ENCODE assay signal across 11 cellular contexts in the genomic region with DNA sequence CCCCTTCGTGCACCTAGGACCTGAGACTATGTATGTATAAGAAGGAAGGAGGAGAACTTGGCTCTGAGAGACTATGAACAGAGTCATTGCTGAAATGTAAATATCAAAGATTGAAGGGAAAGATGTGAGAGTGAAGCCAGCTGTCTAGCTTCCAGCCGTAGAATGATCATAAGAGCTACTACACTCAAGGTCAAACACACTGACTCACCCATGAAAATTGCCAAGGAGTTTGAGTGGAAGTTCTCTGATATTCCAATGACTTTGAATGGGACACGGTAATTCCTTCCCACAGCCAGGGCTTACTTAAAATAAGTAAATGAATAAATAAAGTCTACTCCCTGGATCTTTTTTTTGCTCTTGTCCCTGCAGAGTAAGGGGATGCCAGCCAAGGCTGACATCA.
DNase-seq lines count a peak whose midpoint lies in the region; ATAC-seq and TF ChIP-seq lines count a peak whose summit lies in the region.
"Had no signal": no experiment of that assay in that cellular context is flagged by ENCODE, and none has a peak within 500 bp of the region (broad histone marks: within the 10 kb centered on the region; RNA-seq: fewer than 3 reads in every experiment).

No MANE protein-coding gene starts in this region.

- H3K9me3 Mint-ChIP-seq in H9 = no peaks in the 10 kb centered on the region

- H3K27me3 ChIP-seq in GM23248 (replicated peaks; ENCODE audit: insufficient read depth) (no peaks in the 10 kb centered on the region), right cardiac atrium (ENCODE audit: control insufficient read depth, insufficient read depth) (no peaks in the 10 kb centered on the region), skeletal muscle satellite cell (ENCODE audit: control insufficient read depth, insufficient read depth, low read length) (no peaks in the 10 kb centered on the region), foreskin keratinocyte (no peaks in the 10 kb centered on the region), smooth muscle cell (ENCODE audit: low read depth) (no peaks in the 10 kb centered on the region), H9 (ENCODE audit: insufficient read depth, low read length) (no peaks in the 10 kb centered on the region)

- H3K4me3 Mint-ChIP-seq in H9 = no peak overlapping the region
- H3K4me3 Mint-ChIP-seq: activated naive CD8-positive, alpha-beta T cell had no signal

- H4K20me1 ChIP-seq in GM23248 (ENCODE audit: insufficient read depth) (no peaks in the 10 kb centered on the region), smooth muscle cell (ENCODE audit: low read depth) (peaks cover 40% of the 10 kb centered on the region), H9 (ENCODE audit: control insufficient read depth, insufficient read depth, insufficient read length) (no peaks in the 10 kb centered on the region)

- peak; percentile 65 for DNase-seq in GM23248
- peak; percentile 88 for DNase-seq in amniotic epithelial cell (ENCODE audit: low read depth)
- DNase-seq in right cardiac atrium = no peak
- DNase-seq in stimulated activated CD4-positive, alpha-beta T cell treated with anti-CD3 and anti-CD28 coated beads, Interleukin-1b, Interleukin-23, amount 100 ng/mL, for 48 hours = no peak
- no peak for DNase-seq in foreskin keratinocyte
- DNase-seq in smooth muscle cell (lab: John Stamatoyannopoulos, UW; ENCODE audit: unreplicated experiment) = no peak
- DNase-seq in H9 = no peak
- DNase-seq: activated CD4-positive, alpha-beta T cell treated with anti-CD3 and anti-CD28 coated beads, Interleukin-2, amount 50 U/mL, for 48 hours; stimulated activated CD8-positive, alpha-beta memory T cell treated with anti-CD3 and anti-CD28 coated beads, Interleukin-4, amount 100 ng/mL, for 48 hours had no signal

- H2AFZ ChIP-seq in GM23248 = no peak overlapping the region
- no peak overlapping the region for H2AFZ ChIP-seq in smooth muscle cell (ENCODE audit: low read depth)
- no peak overlapping the region for H2AFZ ChIP-seq in H9 (ENCODE audit: low read length)

- H3K9me2 ChIP-seq in GM23248 (ENCODE audit: insufficient read depth) = no peaks in the 10 kb centered on the region

- H3K36me3 ChIP-seq in GM23248 (ENCODE audit: low read depth) = no peaks in the 10 kb centered on the region
- no peaks in the 10 kb centered on the region for H3K36me3 ChIP-seq in skeletal muscle satellite cell (ENCODE audit: insufficient read depth, low read length)
- no peaks in the 10 kb centered on the region for H3K36me3 ChIP-seq in smooth muscle cell (ENCODE audit: low read depth)

- H2BK12ac ChIP-seq in H9 (ENCODE audit: insufficient read length, low read depth, low read length) = no peak overlapping the region

- 55 to 66% methylated on average over 3 of the region's 3 CpGs for WGBS in GM23248 (ENCODE audit: low coverage in 1 of 2, low lambda C conversion rate in 2 of 2, missing lambda C conversion rate in 2 of 2), 2 experiments
- 52% methylated on average over 3 of the region's 3 CpGs for WGBS in right cardiac atrium
- 60% methylated on average over 3 of the region's 3 CpGs for WGBS in smooth muscle cell (ENCODE audit: low lambda C conversion rate)
- WGBS in H9 (ENCODE audit: extremely low coverage, insufficient read length, low lambda C conversion rate) = no CpG with 5 or more reads among the region's 3 CpGs

- in situ Hi-C loops in GM23248 (cut with MboI) = no loop called here

- H3K23me2 ChIP-seq in H9 (ENCODE audit: insufficient read length, low read depth, low read length, poor library complexity, severe bottlenecking) = no peaks in the 10 kb centered on the region

- H2BK120ac ChIP-seq in H9 (ENCODE audit: low read depth, low read length, poor library complexity, severe bottlenecking) = no peak overlapping the region

- peaks cover 13 to 19% of the 10 kb centered on the region in 2 experiments for H3K4me1 Mint-ChIP-seq in H9

- H3K4me2 ChIP-seq in GM23248 (ENCODE audit: unreplicated experiment) = peak overlapping the region; percentile 24
- H3K4me2 ChIP-seq in skeletal muscle satellite cell (ENCODE audit: low read length) = peak overlapping the region; percentile 34
- no peak overlapping the region for H3K4me2 ChIP-seq in smooth muscle cell
- H3K4me2 ChIP-seq in H9 (ENCODE audit: insufficient read depth, insufficient read length, low read length) = no peak overlapping the region

- H3K23ac ChIP-seq in H9 (ENCODE audit: insufficient read length, low read depth, low read length) = no peak overlapping the region

- H3K9me3 ChIP-seq in GM23248 (ENCODE audit: low read depth) (no peaks in the 10 kb centered on the region), right cardiac atrium (ENCODE audit: control insufficient read depth, low read length) (no peaks in the 10 kb centered on the region), skeletal muscle satellite cell (replicated peaks; ENCODE audit: low read length) (no peaks in the 10 kb centered on the region), smooth muscle cell (replicated peaks; ENCODE audit: low read depth) (no peaks in the 10 kb centered on the region), H9 (ENCODE audit: control insufficient read depth, low read depth, low read length) (no peaks in the 10 kb centered on the region)

- H3K27me3 Mint-ChIP-seq in H9 (ENCODE audit: low read depth) = no peaks in the 10 kb centered on the region
- H3K27me3 Mint-ChIP-seq: activated naive CD8-positive, alpha-beta T cell had no signal

- H3K36me3 Mint-ChIP-seq in H9 (ENCODE audit: insufficient read depth in 1 of 3, low read depth in 3 of 3) = no peaks in the 10 kb centered on the region

- no peak overlapping the region for H2BK5ac ChIP-seq in H9 (ENCODE audit: insufficient read length, low read length)

- no peak overlapping the region for H4K8ac ChIP-seq in H9 (replicated peaks; ENCODE audit: insufficient read length, low read depth, low read length)

- H3K56ac ChIP-seq in H9 (ENCODE audit: insufficient read length, low read depth, low read length) = no peak overlapping the region

- H3K9ac ChIP-seq in GM23248 = no peak overlapping the region
- no peak overlapping the region for H3K9ac ChIP-seq in skeletal muscle satellite cell (ENCODE audit: low read depth, low read length)
- no peak overlapping the region for H3K9ac ChIP-seq in smooth muscle cell (ENCODE audit: low read depth)
- no peak overlapping the region for H3K9ac ChIP-seq in H9 (ENCODE audit: extremely low read depth, insufficient read length, low read length)

- no peak overlapping the region for H4K91ac ChIP-seq in H9 (ENCODE audit: insufficient read length, low read depth, low read length)

- H3K79me2 ChIP-seq in GM23248 (ENCODE audit: insufficient read depth) = peaks cover 22% of the 10 kb centered on the region; the same call in 1 of the 2 replicates
- H3K79me2 ChIP-seq in smooth muscle cell (ENCODE audit: low read depth) = peaks cover 24% of the 10 kb centered on the region
- no peaks in the 10 kb centered on the region for H3K79me2 ChIP-seq in H9 (ENCODE audit: insufficient read depth, low read length)

- H3K18ac ChIP-seq in H9 (ENCODE audit: insufficient read length, low read depth, low read length) = no peak overlapping the region

- H3K79me1 ChIP-seq in H9 (ENCODE audit: insufficient read depth, low read depth, low read length, poor library complexity, severe bottlenecking) = no peaks in the 10 kb centered on the region

- no peak overlapping the region for H3K4ac ChIP-seq in H9 (ENCODE audit: low read depth, low read length)

- H3T11ph ChIP-seq in H9 (ENCODE audit: low read length) = no peak overlapping the region

- no peak overlapping the region for H3K4me3 ChIP-seq in GM23248
- H3K4me3 ChIP-seq in right cardiac atrium (ENCODE audit: low read length) = no peak overlapping the region
- no peak overlapping the region for H3K4me3 ChIP-seq in skeletal muscle satellite cell (ENCODE audit: low read length)
- no peak overlapping the region for H3K4me3 ChIP-seq in smooth muscle cell

- intact Hi-C loops in right cardiac atrium (cut with DNase I) = no loop called here

- ATAC-seq in right cardiac atrium (peak; percentile 49 to 70), foreskin keratinocyte (no peak)

- H3K4me1 ChIP-seq in GM23248 (ENCODE audit: insufficient read depth) (peaks cover 16% of the 10 kb centered on the region), right cardiac atrium (ENCODE audit: control insufficient read depth, insufficient read depth, low read length) (peaks cover 7% of the 10 kb centered on the region), skeletal muscle satellite cell (ENCODE audit: control insufficient read depth, insufficient read depth, low read length) (peaks cover 20% of the 10 kb centered on the region), foreskin keratinocyte (peaks cover 13% of the 10 kb centered on the region), smooth muscle cell (ENCODE audit: low read depth) (no peaks in the 10 kb centered on the region), H9 (ENCODE audit: insufficient read depth, low read length) (no peaks in the 10 kb centered on the region; the same call in 1 of the 2 replicates)

- H2BK15ac ChIP-seq in H9 (ENCODE audit: low read depth, low read length) = no peak overlapping the region

- H3K27ac Mint-ChIP-seq in H9 = no peak overlapping the region
- H3K27ac Mint-ChIP-seq: activated naive CD8-positive, alpha-beta T cell had no signal

- no peak overlapping the region for H2AK5ac ChIP-seq in H9 (ENCODE audit: insufficient read length, low read length)

- no peak overlapping the region for H4K5ac ChIP-seq in H9 (ENCODE audit: insufficient read length, low read depth, low read length)

- TF ChIP-seq CTCF in foreskin keratinocyte (conservative IDR thresholded peaks at IDR 0.05) = no peak
- no peak for TF ChIP-seq CTCF in smooth muscle cell (IDR thresholded peaks at IDR 0.05; ENCODE audit: borderline replicate concordance, insufficient read depth, poor library complexity, severe bottlenecking)
- TF ChIP-seq CTCF in H9 (conservative IDR thresholded peaks at IDR 0.05) = no peak

- H3K27ac ChIP-seq in GM23248 (no peak overlapping the region), right cardiac atrium (ENCODE audit: low read length) (peak overlapping the region; percentile 61), foreskin keratinocyte (no peak overlapping the region), smooth muscle cell (ENCODE audit: low read depth) (no peak overlapping the region), H9 (ENCODE audit: insufficient read length, low read depth, low read length) (no peak overlapping the region)

- H3K14ac ChIP-seq in H9 (ENCODE audit: insufficient read depth, low read length) = no peak overlapping the region

- no peak overlapping the region for H2BK20ac ChIP-seq in H9 (ENCODE audit: low read depth, low read length, poor library complexity, severe bottlenecking)

- peaks cover 17% of the 10 kb centered on the region for H3F3A ChIP-seq in GM23248 (ENCODE audit: insufficient read depth)
- no peaks in the 10 kb centered on the region for H3F3A ChIP-seq in smooth muscle cell (ENCODE audit: low read depth)

Comparison
In these comparisons a context has a peak if more than half of its experiments do, and no peak if none do; other contexts are left out.
1. DNase-seq: peak in GM23248 (single experiment) and amniotic epithelial cell (single experiment); none in right cardiac atrium (0 of 3), stimulated activated CD4-positive, alpha-beta T cell treated with anti-CD3 and anti-CD28 coated beads, Interleukin-1b, Interleukin-23, amount 100 ng/mL, for 48 hours (single experiment), foreskin keratinocyte (0 of 2), smooth muscle cell (single experiment) and H9 (single experiment).
2. H3K4me2 ChIP-seq: peak in GM23248 (single experiment) and skeletal muscle satellite cell (single experiment); none in smooth muscle cell (single experiment) and H9 (single experiment).